Comparison of ENCODE assay signal across 30 cellular contexts in the genomic region with DNA sequence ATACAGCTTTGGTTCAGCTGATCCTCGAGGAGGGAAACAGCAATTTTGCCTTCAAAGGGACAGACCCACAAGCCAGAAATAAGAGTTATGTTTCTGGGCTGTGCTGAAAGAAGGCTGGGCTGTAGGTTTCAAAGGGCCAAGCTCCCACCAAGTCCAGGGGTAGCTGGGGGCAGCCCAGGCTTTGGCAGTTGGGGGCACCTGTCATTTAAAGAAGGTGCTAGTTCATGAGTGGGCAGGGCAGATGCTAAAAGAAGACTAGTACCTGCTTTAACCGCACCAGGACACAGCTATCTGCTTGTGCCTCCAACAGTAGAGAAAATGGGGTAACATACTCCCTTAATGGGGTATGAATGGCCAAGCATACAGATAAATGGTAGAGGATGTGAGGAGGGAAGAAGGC.
"Had no signal": no experiment of that assay in that cellular context is flagged by ENCODE, and none has a peak within 500 bp of the region (broad histone marks: within the 10 kb centered on the region; RNA-seq: fewer than 3 reads in every experiment).

No MANE protein-coding gene starts in this region.

- H3K27ac ChIP-seq: adrenal gland, RWPE1 had no signal

- DNase-seq: activated CD4-positive, alpha-beta memory T cell treated with anti-CD3 and anti-CD28 coated beads for 36 hours; activated CD4-positive, alpha-beta T cell treated with anti-CD3 and anti-CD28 coated beads for 4 hours; activated CD4-positive, alpha-beta T cell treated with anti-CD3 and anti-CD28 coated beads, Interleukin-2, amount 50 U/mL, for 1 hour; activated CD8-positive, alpha-beta memory T cell treated with anti-CD3 and anti-CD28 coated beads, Interleukin-2, amount 50 U/mL, for 4 hours; activated gamma-delta T cell treated with Interleukin-2 at 50 U/mL for 16 hours; activated naive CD4-positive, alpha-beta T cell treated with anti-CD3 and anti-CD28 coated beads for 36 hours; activated T-cell treated with anti-CD3 and anti-CD28 coated beads for 4 hours; activated T-cell treated with anti-CD3 and anti-CD28 coated beads, Interleukin-2, amount 50 U/mL, for 4 hours; adrenal gland; central memory CD4-positive, alpha-beta T cell; Kasumi-1; MG63; MV-4-11; NCI-H1092; NCI-H1436 treated with DMSO at 0.1 percent for 48 hours; NCI-H1694 treated with DMSO at 0.1 percent for 48 hours; NCI-H2029; NCI-H345; NCI-H524 treated with DMSO at 0.1 percent for 48 hours; NK-92 treated with Interleukin-12 subunit alpha and Interleukin-12 subunit beta, amount 100 ng/mL, for 24 hours; PC-3; SIG-M5; T-cell; T-helper 17 cell; T-helper 9 cell had no signal

- ATAC-seq: activated naive CD4-positive, alpha-beta T cell treated with anti-CD3 and anti-CD28 coated beads, Interleukin-2, amount 50 U/mL, for 72 hours; activated T-cell treated with anti-CD3 and anti-CD28 coated beads, Interleukin-2, amount 50 U/mL, for 4 hours; PC-3; Right ventricle myocardium inferior; SK-N-SH treated with all-trans-retinoic acid at 6 μM for 48 hours; T-cell; T-helper 17 cell had no signal

- H3K36me3 ChIP-seq: adrenal gland, MG63 had no signal

- H3K9me3 ChIP-seq: adrenal gland, MG63 had no signal

- H3K27me3 ChIP-seq: adrenal gland, MG63 had no signal

- H3K4me3 ChIP-seq: adrenal gland, MG63 had no signal

- FAIRE-seq: RCC 7860 had no signal
